ENCODE assay signal across 20 cellular contexts in the genomic region with DNA sequence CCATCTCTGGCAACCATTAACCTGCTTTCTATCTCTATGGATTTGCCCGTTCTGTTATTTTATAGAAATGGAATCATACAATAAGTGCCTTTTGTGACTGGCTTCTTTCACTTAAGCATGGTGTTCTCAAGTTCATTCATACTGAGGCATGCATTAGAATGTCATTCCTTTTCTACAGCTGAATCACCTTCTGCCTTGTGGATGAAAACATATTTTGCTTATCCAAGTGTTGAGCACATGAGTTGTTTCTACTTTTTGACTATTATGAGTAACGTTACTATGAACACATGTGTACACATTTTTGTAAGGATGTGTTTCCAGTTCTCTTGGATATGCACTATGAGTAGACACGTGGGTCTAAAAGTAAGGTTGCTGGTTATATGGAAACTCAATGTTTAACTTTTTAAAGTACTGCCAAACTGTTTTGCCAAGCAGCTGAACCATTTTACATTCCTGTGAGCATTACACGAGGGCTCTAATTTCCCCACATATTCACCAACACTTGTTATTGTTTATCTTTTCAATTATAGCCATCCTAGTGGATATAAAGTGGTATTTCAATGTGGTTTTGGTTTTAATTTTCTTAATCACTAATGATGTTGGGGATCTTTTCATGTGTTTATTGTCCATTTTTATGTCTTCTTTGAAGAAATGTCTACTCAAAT.
DNase-seq lines count a peak whose midpoint lies in the region; ATAC-seq and TF ChIP-seq lines count a peak whose summit lies in the region.
"Had no signal": no experiment of that assay in that cellular context is flagged by ENCODE, and none has a peak within 500 bp of the region (broad histone marks: within the 10 kb centered on the region; RNA-seq: fewer than 3 reads in every experiment).

No MANE protein-coding gene starts in this region.

- H3K4me2 ChIP-seq in mammary epithelial cell (ENCODE audit: insufficient read depth, low read depth, low read length): no peak overlapping the region
- no peak overlapping the region for H3K4me2 ChIP-seq in smooth muscle cell
- H3K4me2 ChIP-seq: BLaER1 had no signal

- peaks cover 3% of the 10 kb centered on the region for H3F3A ChIP-seq in smooth muscle cell (ENCODE audit: low read depth)

- H3K27ac ChIP-seq in mammary epithelial cell (ENCODE audit: insufficient read depth, low read depth, low read length): no peak overlapping the region
- H3K27ac ChIP-seq in breast epithelium: no peak overlapping the region
- H3K27ac ChIP-seq in brain microvascular endothelial cell: no peak overlapping the region
- no peak overlapping the region for H3K27ac ChIP-seq in foreskin keratinocyte
- H3K27ac ChIP-seq in smooth muscle cell (ENCODE audit: low read depth): peak overlapping the region; percentile 15
- H3K27ac ChIP-seq: 22Rv1, BLaER1 had no signal

- no peaks in the 10 kb centered on the region for H3K79me2 ChIP-seq in mammary epithelial cell (ENCODE audit: insufficient read depth, low read length)
- H3K79me2 ChIP-seq in smooth muscle cell (ENCODE audit: low read depth): peaks cover 12% of the 10 kb centered on the region

- CTCF ChIA-PET in mammary epithelial cell (lab: Charles Lee; ENCODE audit: low non-redundant PET): no interaction called here

- intact Hi-C loops in mammary epithelial cell (cut with micrococcal nuclease): no loop called here
- intact Hi-C loops in breast epithelium (cut with DNase I; ENCODE audit: low total_unique reads): no loop called here

- H3K4me3 ChIP-seq in mammary epithelial cell (replicated peaks in 1 of 3; ENCODE audit: insufficient read depth in 1 of 3, low read depth in 2 of 3, low read length in 3 of 3) (no peak overlapping the region), breast epithelium (no peak overlapping the region), brain microvascular endothelial cell (ENCODE audit: low read depth, low read length) (no peak overlapping the region), smooth muscle cell (no peak overlapping the region)
- H3K4me3 ChIP-seq: BLaER1 had no signal

- H3K27me3 ChIP-seq in mammary epithelial cell (ENCODE audit: insufficient read depth, low read length) (no peaks in the 10 kb centered on the region), breast epithelium (no peaks in the 10 kb centered on the region), brain microvascular endothelial cell (replicated peaks) (no peaks in the 10 kb centered on the region), foreskin keratinocyte (no peaks in the 10 kb centered on the region), smooth muscle cell (ENCODE audit: low read depth) (no peaks in the 10 kb centered on the region)
- H3K27me3 ChIP-seq: BLaER1 had no signal

- no peaks in the 10 kb centered on the region for H4K20me1 ChIP-seq in mammary epithelial cell (ENCODE audit: insufficient read depth, low read length)
- H4K20me1 ChIP-seq in smooth muscle cell (ENCODE audit: low read depth): no peaks in the 10 kb centered on the region
- H4K20me1 ChIP-seq: BLaER1 had no signal

- BruUV-seq in mammary epithelial cell (replicated peaks; lab: Mats Ljungman, UMichigan): no TSS peak

- dilution Hi-C loops in mammary epithelial cell (cut with HindIII; ENCODE audit: low sequenced_read_pairs): no loop called here

- WGBS in mammary epithelial cell (ENCODE audit: low coverage, missing lambda C conversion rate): 63% methylated on average over 4 of the region's 4 CpGs
- 75% methylated on average over 4 of the region's 4 CpGs for WGBS in smooth muscle cell (ENCODE audit: low lambda C conversion rate)

- H2AFZ ChIP-seq in mammary epithelial cell (ENCODE audit: low read depth, low read length) (no peak overlapping the region), smooth muscle cell (ENCODE audit: low read depth) (no peak overlapping the region)

- in situ Hi-C loops in mammary epithelial cell (cut with MboI; ENCODE audit: low sequenced_read_pairs in 2 of 2): no loop called here
- in situ Hi-C loops in brain microvascular endothelial cell (cut with HindIII; ENCODE audit: low pct_ligation_motif_present, low sequenced_read_pairs): no loop called here
- in situ Hi-C loops in G401 (cut with HindIII; ENCODE audit: low sequenced_read_pairs): no loop called here

- H3K9me3 ChIP-seq in mammary epithelial cell (replicated peaks; ENCODE audit: insufficient read depth, low read length): no peaks in the 10 kb centered on the region
- no peaks in the 10 kb centered on the region for H3K9me3 ChIP-seq in breast epithelium
- no peaks in the 10 kb centered on the region for H3K9me3 ChIP-seq in smooth muscle cell (replicated peaks; ENCODE audit: low read depth)

- TF ChIP-seq CTCF in mammary epithelial cell (conservative IDR thresholded peaks at IDR 0.05 in 1 of 2, IDR thresholded peaks at IDR 0.05 in 1 of 2; ENCODE audit: extremely low read depth in 1 of 2, insufficient read depth in 1 of 2, low read depth in 1 of 2, low read length in 2 of 2) (no peak), breast epithelium (IDR thresholded peaks at IDR 0.05) (no peak), brain microvascular endothelial cell (IDR thresholded peaks at IDR 0.05; ENCODE audit: low read depth, low read length, missing control alignments) (no peak), foreskin keratinocyte (conservative IDR thresholded peaks at IDR 0.05) (no peak), smooth muscle cell (IDR thresholded peaks at IDR 0.05; ENCODE audit: borderline replicate concordance, insufficient read depth, poor library complexity, severe bottlenecking) (no peak)

- ATAC-seq in foreskin keratinocyte (peak; percentile 29), GM19455 (IDR thresholded peaks at IDR 0.05; ENCODE audit: unreplicated experiment) (no peak)

- H3K36me3 ChIP-seq in mammary epithelial cell (ENCODE audit: insufficient read depth, low read length) (no peaks in the 10 kb centered on the region), breast epithelium (no peaks in the 10 kb centered on the region), brain microvascular endothelial cell (replicated peaks) (no peaks in the 10 kb centered on the region), smooth muscle cell (ENCODE audit: low read depth) (peaks cover 3% of the 10 kb centered on the region)
- H3K36me3 ChIP-seq: BLaER1 had no signal

- peaks cover 5% of the 10 kb centered on the region for H3K4me1 ChIP-seq in mammary epithelial cell (ENCODE audit: insufficient read depth, low read length)
- H3K4me1 ChIP-seq in breast epithelium: no peaks in the 10 kb centered on the region
- H3K4me1 ChIP-seq in foreskin keratinocyte: no peaks in the 10 kb centered on the region
- peaks cover 14% of the 10 kb centered on the region for H3K4me1 ChIP-seq in smooth muscle cell (ENCODE audit: low read depth)

- no peak overlapping the region for H3K9ac ChIP-seq in mammary epithelial cell (ENCODE audit: insufficient read depth, low read length)
- no peak overlapping the region for H3K9ac ChIP-seq in smooth muscle cell (ENCODE audit: low read depth)
- H3K9ac ChIP-seq: BLaER1 had no signal

- TF ChIP-seq POLR2A in breast epithelium (IDR thresholded peaks at IDR 0.05): no peak

- peak; percentile 27 for DNase-seq in mammary epithelial cell
- no peak for DNase-seq in breast epithelium (ENCODE audit: low spot score in 2 of 2)
- DNase-seq in brain microvascular endothelial cell: peak; percentile 48
- peak; percentile 59 to 84 for DNase-seq in foreskin keratinocyte
- no peak for DNase-seq in smooth muscle cell (lab: John Stamatoyannopoulos, UW; ENCODE audit: unreplicated experiment)
- DNase-seq in NCI-H1417 (lab: John Stamatoyannopoulos, UW): no peak
- DNase-seq in G401 (ENCODE audit: low spot score): no peak
- DNase-seq: CD8-positive, alpha-beta memory T cell; DMS79 treated with DMSO at 0.1 percent for 48 hours; H7; Karpas-422; MM.1S; NCI-H1092 treated with DMSO at 0.1 percent for 48 hours; NCI-H1694 treated with DMSO at 0.1 percent for 48 hours; NCI-H2107; NCI-H2227 treated with DMSO at 0.1 percent for 48 hours; NCI-H524 treated with DMSO at 0.1 percent for 48 hours had no signal

Comparison
In these comparisons a context has a peak if more than half of its experiments do, and no peak if none do; other contexts are left out.
1. DNase-seq: peak in mammary epithelial cell (single experiment), brain microvascular endothelial cell (single experiment) and foreskin keratinocyte (2 of 2); none in breast epithelium (0 of 2), smooth muscle cell (single experiment), NCI-H1417 (0 of 3) and G401 (single experiment).